1 cellular context compared by ENCODE assay signal in the genomic region with DNA sequence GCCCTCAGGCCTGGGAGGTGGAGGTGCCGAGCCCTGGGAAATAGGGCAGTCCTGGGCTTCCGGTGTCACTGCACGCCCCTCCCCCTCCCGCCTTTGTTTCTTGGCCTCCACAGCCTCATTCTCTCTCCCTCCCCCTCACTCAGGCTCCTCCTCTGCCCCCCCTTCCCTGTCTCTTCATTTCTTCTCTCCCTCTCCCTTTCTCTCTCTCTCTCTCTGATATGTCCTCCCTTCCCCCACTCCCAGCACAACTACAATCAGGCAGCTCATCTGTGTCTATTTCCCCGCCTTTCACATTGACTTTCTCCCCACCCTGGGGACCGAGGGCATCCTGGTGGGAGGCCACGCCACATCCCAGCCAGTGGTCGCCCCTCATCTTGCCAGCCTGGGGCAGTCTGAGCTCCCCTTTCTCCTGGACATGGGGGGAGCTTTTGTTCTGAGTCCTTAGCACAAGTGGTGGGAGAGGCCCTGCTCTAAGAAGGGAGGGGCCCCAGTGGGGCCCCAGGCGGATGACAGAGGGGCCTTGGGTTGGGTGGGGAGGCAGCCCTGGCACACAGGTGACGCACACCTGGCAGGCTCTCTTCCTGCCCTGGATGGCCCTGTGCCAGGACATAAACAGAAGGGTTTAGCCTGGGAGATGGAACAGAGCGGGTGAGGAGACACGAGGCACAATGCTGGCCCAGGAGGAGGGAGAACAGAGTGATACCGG.
TF ChIP-seq lines count a peak whose summit lies in the region.

No MANE protein-coding gene starts in this region.

TF ChIP-seq in K562, 482 proteins besides CTCF, POLR2A, EP300 and RAD21 (continued from another document and continues in another):
- TF ChIP-seq CUX1 (CRISPR knock-in tag; IDR thresholded peaks at IDR 0.05) (no peak), MGA (IDR thresholded peaks at IDR 0.05) (no peak), TCF3 (CRISPR knock-in tag; IDR thresholded peaks at IDR 0.05) (no peak), ZBTB1 (CRISPR knock-in tag; IDR thresholded peaks at IDR 0.05; ENCODE audit: borderline replicate concordance, low read depth) (no peak), NCOA1 (IDR thresholded peaks at IDR 0.05; ENCODE audit: low read depth) (0 out of 2 replicates have a peak, but pooled peaks have one; percentile 67), PTBP1 (IDR thresholded peaks at IDR 0.05; ENCODE audit: low read depth, low read length) (no peak), ZNF212 (CRISPR knock-in tag; IDR thresholded peaks at IDR 0.05) (no peak), SMARCA5 (IDR thresholded peaks at IDR 0.05) (no peak), SMAD1 (IDR thresholded peaks at IDR 0.05; ENCODE audit: low read depth, low read length, partially characterized antibody) (no peak), NR4A1 (CRISPR knock-in tag; IDR thresholded peaks at IDR 0.05) (no peak), NR4A1 (tag; IDR thresholded peaks at IDR 0.05) (no peak), KLF1 (tag; IDR thresholded peaks at IDR 0.05) (no peak), NRF1 (conservative IDR thresholded peaks at IDR 0.05 in 1 of 2, IDR thresholded peaks at IDR 0.05 in 1 of 2) (no peak), ZKSCAN1 (IDR thresholded peaks at IDR 0.05; ENCODE audit: low read depth, low read length) (peak; percentile 5; the same call in 1 of the 2 replicates), SREBF2 (CRISPR knock-in tag; IDR thresholded peaks at IDR 0.05) (no peak), ZBTB8A (IDR thresholded peaks at IDR 0.05; ENCODE audit: partially characterized antibody) (no peak), CBFA2T3 (IDR thresholded peaks at IDR 0.05) (peak; percentile 71), TCF7 (IDR thresholded peaks at IDR 0.05; ENCODE audit: borderline replicate concordance) (no peak), ZNF655 (CRISPR knock-in tag; IDR thresholded peaks at IDR 0.05) (no peak), SMARCE1 (IDR thresholded peaks at IDR 0.05) (peak; percentile 67), SNRNP70 (optimal IDR thresholded peaks at IDR 0.05; ENCODE audit: low read depth, low read length) (no peak), CSDE1 (IDR thresholded peaks at IDR 0.05) (no peak), NUFIP1 (IDR thresholded peaks at IDR 0.05; ENCODE audit: partially characterized antibody) (peak; percentile 83), RB1 (IDR thresholded peaks at IDR 0.05; ENCODE audit: low read depth) (0 out of 2 replicates have a peak, but pooled peaks have one; percentile 33), SMAD3 (CRISPR knock-in tag; conservative IDR thresholded peaks at IDR 0.05) (no peak), MBD2 (IDR thresholded peaks at IDR 0.05; ENCODE audit: borderline replicate concordance, low read depth) (no peak; the same call in 1 of the 2 replicates), ZNF274 (IDR thresholded peaks at IDR 0.05; ENCODE audit: borderline replicate concordance, low read depth, low read length) (no peak)
- TF ChIP-seq, protein P1, sequence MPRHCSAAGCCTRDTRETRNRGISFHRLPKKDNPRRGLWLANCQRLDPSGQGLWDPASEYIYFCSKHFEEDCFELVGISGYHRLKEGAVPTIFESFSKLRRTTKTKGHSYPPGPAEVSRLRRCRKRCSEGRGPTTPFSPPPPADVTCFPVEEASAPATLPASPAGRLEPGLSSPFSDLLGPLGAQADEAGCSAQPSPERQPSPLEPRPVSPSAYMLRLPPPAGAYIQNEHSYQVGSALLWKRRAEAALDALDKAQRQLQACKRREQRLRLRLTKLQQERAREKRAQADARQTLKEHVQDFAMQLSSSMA (CRISPR knock-in tag; IDR thresholded peaks at IDR 0.05): no peak
- TF ChIP-seq, protein P2, sequence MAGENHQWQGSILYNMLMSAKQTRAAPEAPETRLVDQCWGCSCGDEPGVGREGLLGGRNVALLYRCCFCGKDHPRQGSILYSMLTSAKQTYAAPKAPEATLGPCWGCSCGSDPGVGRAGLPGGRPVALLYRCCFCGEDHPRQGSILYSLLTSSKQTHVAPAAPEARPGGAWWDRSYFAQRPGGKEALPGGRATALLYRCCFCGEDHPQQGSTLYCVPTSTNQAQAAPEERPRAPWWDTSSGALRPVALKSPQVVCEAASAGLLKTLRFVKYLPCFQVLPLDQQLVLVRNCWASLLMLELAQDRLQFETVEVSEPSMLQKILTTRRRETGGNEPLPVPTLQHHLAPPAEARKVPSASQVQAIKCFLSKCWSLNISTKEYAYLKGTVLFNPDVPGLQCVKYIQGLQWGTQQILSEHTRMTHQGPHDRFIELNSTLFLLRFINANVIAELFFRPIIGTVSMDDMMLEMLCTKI (IDR thresholded peaks at IDR 0.05; ENCODE audit: partially characterized antibody): no peak
- TF ChIP-seq, protein P3, sequence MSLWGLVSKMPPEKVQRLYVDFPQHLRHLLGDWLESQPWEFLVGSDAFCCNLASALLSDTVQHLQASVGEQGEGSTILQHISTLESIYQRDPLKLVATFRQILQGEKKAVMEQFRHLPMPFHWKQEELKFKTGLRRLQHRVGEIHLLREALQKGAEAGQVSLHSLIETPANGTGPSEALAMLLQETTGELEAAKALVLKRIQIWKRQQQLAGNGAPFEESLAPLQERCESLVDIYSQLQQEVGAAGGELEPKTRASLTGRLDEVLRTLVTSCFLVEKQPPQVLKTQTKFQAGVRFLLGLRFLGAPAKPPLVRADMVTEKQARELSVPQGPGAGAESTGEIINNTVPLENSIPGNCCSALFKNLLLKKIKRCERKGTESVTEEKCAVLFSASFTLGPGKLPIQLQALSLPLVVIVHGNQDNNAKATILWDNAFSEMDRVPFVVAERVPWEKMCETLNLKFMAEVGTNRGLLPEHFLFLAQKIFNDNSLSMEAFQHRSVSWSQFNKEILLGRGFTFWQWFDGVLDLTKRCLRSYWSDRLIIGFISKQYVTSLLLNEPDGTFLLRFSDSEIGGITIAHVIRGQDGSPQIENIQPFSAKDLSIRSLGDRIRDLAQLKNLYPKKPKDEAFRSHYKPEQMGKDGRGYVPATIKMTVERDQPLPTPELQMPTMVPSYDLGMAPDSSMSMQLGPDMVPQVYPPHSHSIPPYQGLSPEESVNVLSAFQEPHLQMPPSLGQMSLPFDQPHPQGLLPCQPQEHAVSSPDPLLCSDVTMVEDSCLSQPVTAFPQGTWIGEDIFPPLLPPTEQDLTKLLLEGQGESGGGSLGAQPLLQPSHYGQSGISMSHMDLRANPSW (CRISPR knock-in tag; IDR thresholded peaks at IDR 0.05): no peak
